26 cellular contexts compared by ENCODE assay signal in genomic region chr12:98329589-98329988, GRCh38.
"Had no signal": no experiment of that assay in that cellular context is flagged by ENCODE, and none has a peak within 500 bp of the region (broad histone marks: within the 10 kb centered on the region; RNA-seq: fewer than 3 reads in every experiment).

No MANE protein-coding gene starts in this region.

- H3K4me1 ChIP-seq: colonic mucosa, esophagus squamous epithelium, gastrocnemius medialis, heart right ventricle, left lung, lower lobe of right lung had no signal

- H3K27ac Mint-ChIP-seq: dendritic cell treated with granulocyte-macrophage colony-stimulating factor and Interleukin-4, amounts not matched to agents 40 ng/mL and 50 ng/mL, for 4 days; effector memory CD8-positive, alpha-beta T cell; endodermal cell had no signal

- ATAC-seq: effector memory CD8-positive, alpha-beta T cell; esophagus mucosa; gastrocnemius medialis; heart right ventricle; left cardiac atrium; left lung; left ventricle myocardium superior; lower lobe of right lung had no signal

- H3K9me3 Mint-ChIP-seq: dendritic cell treated with granulocyte-macrophage colony-stimulating factor and Interleukin-4, amounts not matched to agents 40 ng/mL and 50 ng/mL, for 4 days; effector memory CD8-positive, alpha-beta T cell; endodermal cell had no signal

- H3K9me3 ChIP-seq: colonic mucosa, esophagus squamous epithelium, gastrocnemius medialis, heart right ventricle, left lung, lower lobe of right lung had no signal

- H3K36me3 ChIP-seq: colonic mucosa, esophagus squamous epithelium, gastrocnemius medialis, heart right ventricle, left lung, lower lobe of right lung had no signal

- DNase-seq: colonic mucosa; cortex of kidney; effector CD8-positive, alpha-beta T cell; effector memory CD8-positive, alpha-beta T cell; endodermal cell; erythroblast; esophagus squamous epithelium; foreskin fibroblast; foreskin melanocyte; gastrocnemius medialis; glutamatergic neuron; head of caudate nucleus; heart right ventricle; hippocampal formation; left cardiac atrium; left lung; left ventricle myocardium superior; lower lobe of right lung; mesenchymal stem cell; midbrain had no signal

- H3K27ac ChIP-seq: colonic mucosa, epithelial cell of prostate, esophagus squamous epithelium, gastrocnemius medialis, heart right ventricle, left lung, lower lobe of right lung had no signal

- FAIRE-seq: endometrium, islet of Langerhans, keratinocyte had no signal

- H3K4me3 Mint-ChIP-seq: dendritic cell treated with granulocyte-macrophage colony-stimulating factor and Interleukin-4, amounts not matched to agents 40 ng/mL and 50 ng/mL, for 4 days; effector memory CD8-positive, alpha-beta T cell; endodermal cell had no signal

- H3K4me3 ChIP-seq: colonic mucosa, esophagus squamous epithelium, gastrocnemius medialis, heart right ventricle, left lung, lower lobe of right lung had no signal

- H3K27me3 Mint-ChIP-seq: dendritic cell treated with granulocyte-macrophage colony-stimulating factor and Interleukin-4, amounts not matched to agents 40 ng/mL and 50 ng/mL, for 4 days had no signal

- H3K27me3 ChIP-seq: colonic mucosa, esophagus squamous epithelium, gastrocnemius medialis, heart right ventricle, left lung had no signal
